Comparison of ENCODE assay signal across 29 cellular contexts in genomic region chr14:35969310-35969709, GRCh38.
"Had no signal": no experiment of that assay in that cellular context is flagged by ENCODE, and none has a peak within 500 bp of the region (broad histone marks: within the 10 kb centered on the region; RNA-seq: fewer than 3 reads in every experiment).

No MANE protein-coding gene starts in this region.

- DNase-seq: stimulated activated CD4-positive, alpha-beta T cell treated with anti-CD3 and anti-CD28 coated beads, Interleukin-2, amount 100 ng/mL, for 48 hours; stimulated activated CD4-positive, alpha-beta T cell treated with anti-CD3 and anti-CD28 coated beads, Interleukin-4, amount 100 ng/mL, for 1 hour; stimulated activated CD4-positive, alpha-beta T cell treated with anti-CD3 and anti-CD28 coated beads, Interleukin-4, amount 100 ng/mL, for 24 hours; stimulated activated CD4-positive, alpha-beta T cell treated with anti-CD3 and anti-CD28 coated beads, Interleukin-4, amount 100 ng/mL, for 4 hours; stimulated activated CD8-positive, alpha-beta memory T cell treated with anti-CD3 and anti-CD28 coated beads, Interleukin-4, amount 100 ng/mL, for 48 hours; stimulated activated naive B cell treated with anti-CD40 and anti-IgM and Interleukin-4, amounts not matched to agents 10 μg/mL and 1 μg/mL and 100 μg/mL, for 72 hours; stimulated activated naive CD4-positive, alpha-beta T cell; stimulated activated naive CD4-positive, alpha-beta T cell treated with Interleukin-2 at 50 U/mL for 16 hours; stimulated activated naive CD8-positive, alpha-beta T cell treated with anti-CD3 and anti-CD28 coated beads, Interleukin-15, amount 100 ng/mL, for 72 hours; stimulated activated naive CD8-positive, alpha-beta T cell treated with anti-CD3 and anti-CD28 coated beads, Interleukin-15, Interleukin-2, amounts not matched to agents 100 U/mL and 50 U/mL, for 24 hours; stomach; substantia nigra; testis; thyroid gland; tibial artery; transverse colon; trophoblast cell; upper lobe of left lung; upper lobe of right lung; uterus had no signal

- H3K27me3 Mint-ChIP-seq: stimulated activated naive CD8-positive, alpha-beta T cell treated with anti-CD3 and anti-CD28 coated beads, Interleukin-15, amount 100 ng/mL, for 72 hours; stimulated activated naive CD8-positive, alpha-beta T cell treated with anti-CD3 and anti-CD28 coated beads, Interleukin-15, Interleukin-2, amounts not matched to agents 100 ng/mL and 50 ng/mL, for 24 hours had no signal

- H3K4me3 Mint-ChIP-seq: stimulated activated effector memory CD8-positive, alpha-beta T cell treated with anti-CD3 and anti-CD28 coated beads, Interleukin-12 subunit alpha, Interleukin-12 subunit beta, amount 100 ng/mL, for 72 hours; stimulated activated memory B cell treated with anti-CD40 and anti-IgM and Interleukin-4, amounts not matched to agents 10 μg/mL and 1 μg/mL and 100 μg/mL, for 72 hours; stimulated activated naive B cell treated with anti-CD40 and anti-IgM and Interleukin-4, amounts not matched to agents 10 μg/mL and 1 μg/mL and 100 μg/mL, for 72 hours; stimulated activated naive CD8-positive, alpha-beta T cell treated with anti-CD3 and anti-CD28 coated beads, Interleukin-15, amount 100 ng/mL, for 72 hours; stimulated activated naive CD8-positive, alpha-beta T cell treated with anti-CD3 and anti-CD28 coated beads, Interleukin-15, Interleukin-2, amounts not matched to agents 100 ng/mL and 50 ng/mL, for 24 hours; type B pancreatic cell had no signal

- H3K27ac ChIP-seq: stomach, suprapubic skin, testis, thoracic aorta, thyroid gland, tibial artery, tibial nerve, transverse colon, upper lobe of left lung, upper lobe of right lung, uterus, vagina had no signal

- H3K4me3 ChIP-seq: stomach, suprapubic skin, testis, thoracic aorta, thyroid gland, tibial artery, tibial nerve, transverse colon, upper lobe of left lung, upper lobe of right lung, uterus, vagina had no signal

- H3K27me3 ChIP-seq: stomach, suprapubic skin, testis, thyroid gland, tibial artery, tibial nerve, transverse colon, upper lobe of left lung, upper lobe of right lung, uterus, vagina had no signal

- H3K9me3 ChIP-seq: stomach, suprapubic skin, testis, thoracic aorta, thyroid gland, tibial artery, tibial nerve, transverse colon, upper lobe of left lung, upper lobe of right lung, uterus, vagina had no signal

- H3K9me3 Mint-ChIP-seq: stimulated activated effector memory CD8-positive, alpha-beta T cell treated with anti-CD3 and anti-CD28 coated beads, Interleukin-12 subunit alpha, Interleukin-12 subunit beta, amount 100 ng/mL, for 72 hours; stimulated activated memory B cell treated with anti-CD40 and anti-IgM and Interleukin-4, amounts not matched to agents 10 μg/mL and 1 μg/mL and 100 μg/mL, for 72 hours; stimulated activated naive B cell treated with anti-CD40 and anti-IgM and Interleukin-4, amounts not matched to agents 10 μg/mL and 1 μg/mL and 100 μg/mL, for 72 hours; stimulated activated naive CD8-positive, alpha-beta T cell treated with anti-CD3 and anti-CD28 coated beads, Interleukin-15, amount 100 ng/mL, for 72 hours; stimulated activated naive CD8-positive, alpha-beta T cell treated with anti-CD3 and anti-CD28 coated beads, Interleukin-15, Interleukin-2, amounts not matched to agents 100 ng/mL and 50 ng/mL, for 24 hours; type B pancreatic cell had no signal

- FAIRE-seq: urothelium cell line had no signal

- H3K27ac Mint-ChIP-seq: stimulated activated effector memory CD8-positive, alpha-beta T cell treated with anti-CD3 and anti-CD28 coated beads, Interleukin-12 subunit alpha, Interleukin-12 subunit beta, amount 100 ng/mL, for 72 hours; stimulated activated memory B cell treated with anti-CD40 and anti-IgM and Interleukin-4, amounts not matched to agents 10 μg/mL and 1 μg/mL and 100 μg/mL, for 72 hours; stimulated activated naive B cell treated with anti-CD40 and anti-IgM and Interleukin-4, amounts not matched to agents 10 μg/mL and 1 μg/mL and 100 μg/mL, for 72 hours; stimulated activated naive CD8-positive, alpha-beta T cell treated with anti-CD3 and anti-CD28 coated beads, Interleukin-15, Interleukin-2, amounts not matched to agents 100 ng/mL and 50 ng/mL, for 24 hours; type B pancreatic cell had no signal

- H3K4me1 ChIP-seq: stomach, suprapubic skin, testis, thyroid gland, tibial artery, tibial nerve, transverse colon, upper lobe of left lung, upper lobe of right lung, uterus, vagina had no signal

- H3K4me1 Mint-ChIP-seq: stimulated activated effector memory CD8-positive, alpha-beta T cell treated with anti-CD3 and anti-CD28 coated beads, Interleukin-12 subunit alpha, Interleukin-12 subunit beta, amount 100 ng/mL, for 72 hours; stimulated activated memory B cell treated with anti-CD40 and anti-IgM and Interleukin-4, amounts not matched to agents 10 μg/mL and 1 μg/mL and 100 μg/mL, for 72 hours; stimulated activated naive B cell treated with anti-CD40 and anti-IgM and Interleukin-4, amounts not matched to agents 10 μg/mL and 1 μg/mL and 100 μg/mL, for 72 hours; stimulated activated naive CD8-positive, alpha-beta T cell treated with anti-CD3 and anti-CD28 coated beads, Interleukin-15, amount 100 ng/mL, for 72 hours had no signal

- H3K36me3 ChIP-seq: stomach, suprapubic skin, thoracic aorta, thyroid gland, tibial artery, tibial nerve, transverse colon, upper lobe of left lung, upper lobe of right lung, uterus, vagina had no signal

- H3K36me3 Mint-ChIP-seq: stimulated activated effector memory CD8-positive, alpha-beta T cell treated with anti-CD3 and anti-CD28 coated beads, Interleukin-12 subunit alpha, Interleukin-12 subunit beta, amount 100 ng/mL, for 72 hours; stimulated activated memory B cell treated with anti-CD40 and anti-IgM and Interleukin-4, amounts not matched to agents 10 μg/mL and 1 μg/mL and 100 μg/mL, for 72 hours; stimulated activated naive B cell treated with anti-CD40 and anti-IgM and Interleukin-4, amounts not matched to agents 10 μg/mL and 1 μg/mL and 100 μg/mL, for 72 hours; type B pancreatic cell had no signal

- ATAC-seq: stimulated activated effector memory CD8-positive, alpha-beta T cell treated with anti-CD3 and anti-CD28 coated beads, Interleukin-12 subunit alpha, Interleukin-12 subunit beta, amount 100 ng/mL, for 72 hours; stimulated activated memory B cell treated with anti-CD40 and anti-IgM and Interleukin-4, amounts not matched to agents 10 μg/mL and 1 μg/mL and 100 μg/mL, for 72 hours; stimulated activated naive B cell treated with anti-CD40 and anti-IgM and Interleukin-4, amounts not matched to agents 10 μg/mL and 1 μg/mL and 100 μg/mL, for 72 hours; stimulated activated naive CD8-positive, alpha-beta T cell treated with anti-CD3 and anti-CD28 coated beads, Interleukin-15, amount 100 ng/mL, for 72 hours; stimulated activated naive CD8-positive, alpha-beta T cell treated with anti-CD3 and anti-CD28 coated beads, Interleukin-15, Interleukin-2, amounts not matched to agents 100 U/mL and 50 U/mL, for 24 hours; upper lobe of right lung had no signal
